18 cellular contexts compared by ENCODE assay signal in the genomic region with DNA sequence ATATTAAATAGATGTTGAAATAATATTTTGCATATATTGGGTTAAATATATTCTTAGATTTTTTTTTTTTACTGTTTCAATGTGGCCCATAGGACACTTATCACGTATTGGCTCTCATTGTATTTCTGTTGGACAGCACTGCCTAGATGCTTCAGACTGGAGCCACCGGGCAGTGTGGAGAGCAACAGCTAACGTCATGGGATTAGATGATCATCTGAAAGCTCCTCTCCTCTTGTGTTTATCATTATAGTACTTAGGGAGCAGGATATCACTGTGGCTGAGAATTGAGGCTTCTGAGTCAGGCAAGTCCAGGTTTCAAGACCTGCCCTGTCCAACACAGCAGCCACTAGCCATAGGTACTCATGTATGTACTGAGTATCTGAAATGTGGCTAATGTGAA.
DNase-seq lines count a peak whose midpoint lies in the region; ATAC-seq and TF ChIP-seq lines count a peak whose summit lies in the region.
"Had no signal": no experiment of that assay in that cellular context is flagged by ENCODE, and none has a peak within 500 bp of the region (broad histone marks: within the 10 kb centered on the region; RNA-seq: fewer than 3 reads in every experiment).

No MANE protein-coding gene starts in this region.

- H3K36me3 Mint-ChIP-seq in activated naive CD8-positive, alpha-beta T cell treated with anti-CD3 and anti-CD28 coated beads, Interleukin-2, amount 50 U/mL, for 24 hours (ENCODE audit: low read depth): no peaks in the 10 kb centered on the region

- H3K27me3 ChIP-seq in heart left ventricle: no peaks in the 10 kb centered on the region
- H3K27me3 ChIP-seq: Peyer's patch had no signal

- H3K4me3 ChIP-seq in heart left ventricle: no peak overlapping the region
- no peak overlapping the region for H3K4me3 ChIP-seq in choroid plexus epithelial cell (ENCODE audit: low read depth, low read length)
- H3K4me3 ChIP-seq: Peyer's patch had no signal

- peak overlapping the region in 3 of 12 donors; percentile 3 to 52 (median 15) for H3K27ac ChIP-seq in heart left ventricle
- H3K27ac ChIP-seq: 22Rv1, Peyer's patch had no signal

- peaks cover 15 to 69% (median 51%) of the 10 kb centered on the region in 12 donors for H3K4me1 ChIP-seq in heart left ventricle

- H3K36me3 ChIP-seq in heart left ventricle: no peaks in the 10 kb centered on the region
- H3K36me3 ChIP-seq: Peyer's patch had no signal

- intact Hi-C loops in heart left ventricle (cut with DNase I) (loop anchor here in 5 of 10 donors (2.0 to 5.0 kb wide), 4 partner anchors 55 to 107 kb away; a partner anchor contains a TSS), cardiac septum (cut with DNase I) (loop anchor here (5.0 kb wide), 2 partner anchors 107 to 182 kb away; no protein-coding TSS in a partner anchor)

- no peak overlapping the region for H3K4me3 Mint-ChIP-seq in activated naive CD8-positive, alpha-beta T cell treated with anti-CD3 and anti-CD28 coated beads, Interleukin-2, amount 50 U/mL, for 24 hours
- H3K4me3 Mint-ChIP-seq: CD14-positive monocyte, H9, IgD-negative memory B cell had no signal

- H3K9me3 ChIP-seq in heart left ventricle: no peaks in the 10 kb centered on the region
- H3K9me3 ChIP-seq: Peyer's patch had no signal

- DNase-seq in heart left ventricle (peak in 1 of 5 donors; percentile 55), cardiac septum (ENCODE audit: low spot score) (no peak), choroid plexus epithelial cell (ENCODE audit: low read depth) (peak; percentile 29), medulla oblongata (ENCODE audit: extremely low spot score) (peak; percentile 55), superior temporal gyrus (ENCODE audit: extremely low spot score) (peak; percentile 65), activated gamma-delta T cell treated with Interleukin-2 at 50 U/mL for 16 hours (no peak), AG08395 (ENCODE audit: low spot score) (no peak)
- no peak for DNase-seq in activated naive CD8-positive, alpha-beta T cell treated with anti-CD3 and anti-CD28 coated beads, Interleukin-2, amount 50 U/mL, for 24 hours
- DNase-seq: DMS79, H9, Karpas-422, NCI-H1048, NCI-H1436, NCI-H1930, Peyer's patch had no signal

- TF ChIP-seq CTCF in heart left ventricle (IDR thresholded peaks at IDR 0.05) (no peak), choroid plexus epithelial cell (conservative IDR thresholded peaks at IDR 0.05; ENCODE audit: low read depth, low read length) (no peak)

- no peak overlapping the region for H3K27ac Mint-ChIP-seq in activated naive CD8-positive, alpha-beta T cell treated with anti-CD3 and anti-CD28 coated beads, Interleukin-2, amount 50 U/mL, for 24 hours
- H3K27ac Mint-ChIP-seq: CD14-positive monocyte, H9, IgD-negative memory B cell had no signal

- ATAC-seq in heart left ventricle: peak; percentile 25 to 59 (median 45)
- no peak for ATAC-seq in activated naive CD8-positive, alpha-beta T cell treated with anti-CD3 and anti-CD28 coated beads, Interleukin-2, amount 50 U/mL, for 24 hours

- no peaks in the 10 kb centered on the region for H3K27me3 Mint-ChIP-seq in activated naive CD8-positive, alpha-beta T cell treated with anti-CD3 and anti-CD28 coated beads, Interleukin-2, amount 50 U/mL, for 24 hours
- H3K27me3 Mint-ChIP-seq: IgD-negative memory B cell had no signal

- H3K4me1 Mint-ChIP-seq in activated naive CD8-positive, alpha-beta T cell treated with anti-CD3 and anti-CD28 coated beads, Interleukin-2, amount 50 U/mL, for 24 hours: peaks cover 32% of the 10 kb centered on the region
- H3K4me1 Mint-ChIP-seq: H9 had no signal

- WGBS in heart left ventricle, 4 donors: 42 to 48% (median 44%) methylated on average over 3 of the region's 3 CpGs

- no peak for TF ChIP-seq POLR2A in heart left ventricle (IDR thresholded peaks at IDR 0.05)

- no peaks in the 10 kb centered on the region for H3K9me3 Mint-ChIP-seq in activated naive CD8-positive, alpha-beta T cell treated with anti-CD3 and anti-CD28 coated beads, Interleukin-2, amount 50 U/mL, for 24 hours
- H3K9me3 Mint-ChIP-seq: CD14-positive monocyte, H9, IgD-negative memory B cell had no signal

Comparison
In these comparisons a context has a peak if more than half of its experiments do, and no peak if none do; other contexts are left out.
1. DNase-seq: peak in choroid plexus epithelial cell (single experiment), medulla oblongata (single experiment) and superior temporal gyrus (single experiment); none in cardiac septum (single experiment), activated naive CD8-positive, alpha-beta T cell treated with anti-CD3 and anti-CD28 coated beads, Interleukin-2, amount 50 U/mL, for 24 hours (single experiment), activated gamma-delta T cell treated with Interleukin-2 at 50 U/mL for 16 hours (single experiment) and AG08395 (single experiment).